8 cellular contexts compared by ENCODE assay signal in the genomic region with DNA sequence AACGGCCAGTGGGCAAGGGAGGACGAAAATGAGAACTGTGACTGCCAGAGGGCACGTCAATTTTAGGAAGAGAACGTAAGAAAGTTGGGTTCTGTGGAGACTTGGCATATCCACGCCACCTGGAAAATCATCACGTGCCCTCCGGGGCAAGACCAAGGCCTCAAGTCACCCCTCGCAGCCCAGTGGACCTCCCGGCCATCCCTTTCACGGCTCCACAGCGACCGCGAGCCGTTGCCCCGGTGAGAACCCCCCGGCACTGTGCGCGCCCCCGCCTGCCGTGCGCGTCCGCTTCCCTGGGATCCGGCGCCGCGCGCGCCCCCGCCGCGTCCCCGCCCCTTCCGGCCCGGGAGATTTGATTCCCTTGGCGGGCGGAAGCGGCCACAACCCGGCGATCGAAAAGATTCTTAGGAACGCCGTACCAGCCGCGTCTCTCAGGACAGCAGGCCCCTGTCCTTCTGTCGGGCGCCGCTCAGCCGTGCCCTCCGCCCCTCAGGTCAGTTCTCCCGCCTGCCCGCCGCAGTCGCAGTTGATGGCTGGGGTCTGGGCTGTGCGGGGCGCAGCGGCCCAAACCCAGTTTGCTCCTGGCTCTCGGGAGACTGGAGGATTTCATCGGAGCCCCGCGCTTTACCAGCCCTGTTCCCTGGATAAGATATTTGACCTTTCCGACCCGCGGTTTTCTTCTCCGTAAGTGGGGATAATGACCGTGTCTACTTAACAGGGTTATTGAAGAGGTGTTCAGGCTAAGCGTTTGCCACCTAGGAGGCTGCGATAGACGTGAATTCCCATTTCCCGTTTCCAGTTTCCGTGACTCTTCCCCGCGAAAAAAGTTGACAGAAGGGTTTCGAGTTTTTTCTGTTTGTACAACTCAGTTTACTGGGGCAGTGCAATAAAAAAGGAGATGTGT. TPM values are rescaled to one million over a fixed set of nuclear protein-coding genes. Genes with fewer than 3 reads are reported as not detected.
A peak's percentile ranks its signal among the peaks of the same experiment; 100 is the strongest.
DNase-seq lines count a peak whose midpoint lies in the region; ATAC-seq and TF ChIP-seq lines count a peak whose summit lies in the region.

A gene (plus strand): TSS at position 381 of the 904 bp plus-strand sequence. CDS start 8,787 bp downstream, outside the sequence.

- H3K9me3 ChIP-seq in DOHH2 (ENCODE audit: control insufficient read depth, insufficient read depth, low read length) (no peaks in the 10 kb centered on the region), MM.1S (replicated peaks; ENCODE audit: insufficient read depth, low read length) (no peaks in the 10 kb centered on the region), suprapubic skin (no peaks in the 10 kb centered on the region)

- TF ChIP-seq POLR2A in suprapubic skin (IDR thresholded peaks at IDR 0.05) = no peak

- H3K4me1 ChIP-seq in DOHH2 (ENCODE audit: control insufficient read depth, low read length) (peaks cover 45% of the 10 kb centered on the region), MM.1S (ENCODE audit: low read length) (peaks cover 5% of the 10 kb centered on the region), suprapubic skin (peaks cover 16% of the 10 kb centered on the region)

- H3K27me3 ChIP-seq in DOHH2 (ENCODE audit: control insufficient read depth, low read length) = no peaks in the 10 kb centered on the region
- no peaks in the 10 kb centered on the region for H3K27me3 ChIP-seq in MM.1S (replicated peaks; ENCODE audit: insufficient read depth, low read length)
- H3K27me3 ChIP-seq in suprapubic skin = no peaks in the 10 kb centered on the region

- peak within 1 kb of the TSS; percentile 58 for H3K27ac ChIP-seq in DOHH2 (ENCODE audit: low read depth, low read length)
- peak within 1 kb of the TSS; percentile 69; the same call in 1 of the 2 replicates for H3K27ac ChIP-seq in MM.1S (ENCODE audit: low read length)
- H3K27ac ChIP-seq in suprapubic skin = peak within 1 kb of the TSS; percentile 38

- H3K79me2 ChIP-seq in DOHH2 (ENCODE audit: control insufficient read depth, low read length) = peaks cover 56% of the 10 kb centered on the region
- peaks cover 51% of the 10 kb centered on the region for H3K79me2 ChIP-seq in MM.1S (ENCODE audit: low read length)

- H3K4me3 ChIP-seq in DOHH2 (ENCODE audit: low read length) = peak within 1 kb of the TSS; percentile 96
- H3K4me3 ChIP-seq in MM.1S (ENCODE audit: low read length) = peak within 1 kb of the TSS; percentile 98
- peak within 1 kb of the TSS; percentile 90 for H3K4me3 ChIP-seq in suprapubic skin

- peaks cover 38% of the 10 kb centered on the region for H3K36me3 ChIP-seq in DOHH2 (ENCODE audit: control insufficient read depth, low read length)
- no peaks in the 10 kb centered on the region for H3K36me3 ChIP-seq in MM.1S (replicated peaks; ENCODE audit: insufficient read depth, low read length)
- H3K36me3 ChIP-seq in suprapubic skin = no peaks in the 10 kb centered on the region

- DNase-seq in MM.1S (peak; percentile 83), SKM-1 (lab: John Stamatoyannopoulos, UW; ENCODE audit: unreplicated experiment) (peak; percentile 60), glomerular endothelial cell (ENCODE audit: extremely low read depth, low read depth, low spot score) (no peak), omental fat pad (ENCODE audit: low spot score) (peak; percentile 54), suprapubic skin (ENCODE audit: low spot score in 2 of 2) (peak; percentile 85 to 86)
- peak; percentile 87 for DNase-seq in activated naive CD4-positive, alpha-beta T cell treated with anti-CD3 and anti-CD28 coated beads, Interleukin-2, amount 50 U/mL, for 16 hours

- H3F3A ChIP-seq in DOHH2 (ENCODE audit: control insufficient read depth, insufficient read depth) = peaks cover 6% of the 10 kb centered on the region; the same call in 1 of the 2 replicates
- H3F3A ChIP-seq in MM.1S (ENCODE audit: insufficient read depth, low read length) = peaks cover 11% of the 10 kb centered on the region

- 1% methylated on average over 47 of the region's 74 CpGs for WGBS in suprapubic skin

- H4K20me1 ChIP-seq in DOHH2 (ENCODE audit: control insufficient read depth, insufficient read depth, low read depth, low read length) (0 out of 2 replicates have a peak, but pooled peaks cover 4% of the 10 kb centered on the region), MM.1S (ENCODE audit: insufficient read depth, low read length) (no peaks in the 10 kb centered on the region)

- peak within 1 kb of the TSS; percentile 99 for H3K4me2 ChIP-seq in DOHH2 (ENCODE audit: low read length)
- peak within 1 kb of the TSS; percentile 86 for H3K4me2 ChIP-seq in MM.1S (ENCODE audit: low read depth, low read length)

- TF ChIP-seq CTCF in DOHH2 (IDR thresholded peaks at IDR 0.05; ENCODE audit: low read depth, low read length, poor library complexity, severe bottlenecking) (no peak), MM.1S (IDR thresholded peaks at IDR 0.05; ENCODE audit: low read length) (no peak), omental fat pad (IDR thresholded peaks at IDR 0.05) (no peak), suprapubic skin (IDR thresholded peaks at IDR 0.05) (no peak)

- no peak for TF ChIP-seq EP300 in suprapubic skin (IDR thresholded peaks at IDR 0.05)

- H3K9ac ChIP-seq in MM.1S (ENCODE audit: low read length) = peak within 1 kb of the TSS; percentile 88

- peak within 1 kb of the TSS; percentile 92 for H2AFZ ChIP-seq in MM.1S (ENCODE audit: low read length)

- H3K9me2 ChIP-seq in DOHH2 (replicated peaks; ENCODE audit: control insufficient read depth, low read length) (no peaks in the 10 kb centered on the region), MM.1S (replicated peaks; ENCODE audit: insufficient read depth, low read length) (no peaks in the 10 kb centered on the region)

- peak; percentile 65 for ATAC-seq in GM21825 (IDR thresholded peaks at IDR 0.05; ENCODE audit: unreplicated experiment)
- peak; percentile 94 for ATAC-seq in omental fat pad (ENCODE audit: low FRiP score)

RNA-seq across cellular contexts. Expression of the gene that starts here (rescaled TPM):
- total RNA-seq in glomerular endothelial cell (10.1 and 14.7 TPM in 2 replicates), omental fat pad (1 to 10 TPM in 1 of 4 donors, under 1 TPM in 2, not detected in 1; 0.37 to 2.6 (median 0.56) TPM), suprapubic skin (1 to 10 TPM; 1.8 to 3.2 (median 2.2) TPM)
